9 cellular contexts compared by ENCODE assay signal in the genomic region with DNA sequence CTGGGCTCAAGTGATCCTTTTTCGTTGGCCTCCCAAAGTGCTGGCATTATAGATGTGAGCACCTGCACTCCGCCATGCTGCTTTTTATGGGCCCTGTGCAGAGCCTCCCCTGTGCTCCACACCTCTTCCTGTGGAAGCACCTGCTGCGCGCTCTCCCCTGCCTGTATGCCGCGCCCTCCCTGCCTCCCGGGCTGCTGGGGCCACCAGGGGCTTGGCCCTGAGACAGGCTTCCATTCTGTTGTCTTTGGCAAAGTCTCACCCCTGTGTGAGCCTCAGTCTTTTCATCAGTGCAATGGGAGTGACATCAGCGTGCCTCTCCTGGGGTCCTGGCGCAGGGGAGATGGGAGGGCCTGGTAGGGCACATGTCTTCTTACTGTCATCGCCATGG. TPM values are rescaled to one million over a fixed set of nuclear protein-coding genes. Genes with fewer than 3 reads are reported as not detected.
A peak's percentile ranks its signal among the peaks of the same experiment; 100 is the strongest.
DNase-seq lines count a peak whose midpoint lies in the region; ATAC-seq, FAIRE-seq and TF ChIP-seq lines count a peak whose summit lies in the region.
"Had no signal": no experiment of that assay in that cellular context is flagged by ENCODE, and none has a peak within 500 bp of the region (broad histone marks: within the 10 kb centered on the region; RNA-seq: fewer than 3 reads in every experiment).

No MANE protein-coding gene starts in this region.

- no peak for ATAC-seq in activated CD8-positive, alpha-beta memory T cell treated with anti-CD3 and anti-CD28 coated beads, Interleukin-2, amount 10 ng/mL, durations not matched to agents 7 days and 5 days
- ATAC-seq in activated T-cell treated with anti-CD3 and anti-CD28 coated beads, Interleukin-2, amount 50 U/mL, for 72 hours (replicated peaks in 1 of 2), result no peak
- ATAC-seq in GM19467 (IDR thresholded peaks at IDR 0.05; ENCODE audit: unreplicated experiment), result no peak

- DNase-seq in activated CD8-positive, alpha-beta memory T cell treated with anti-CD3 and anti-CD28 coated beads, Interleukin-2, amount 10 ng/mL, durations not matched to agents 7 days and 5 days, result peak; percentile 62
- DNase-seq in activated CD8-positive, alpha-beta memory T cell treated with anti-CD3 and anti-CD28 coated beads, Interleukin-2, amount 50 U/mL, for 4 hours, result no peak
- no peak for DNase-seq in activated T-cell treated with anti-CD3 and anti-CD28 coated beads, Interleukin-2, amount 50 U/mL, for 72 hours
- DNase-seq in testis (no peak), GM19239 (ENCODE audit: insufficient read length, low spot score) (no peak), H54 (ENCODE audit: insufficient read length, low spot score) (no peak)

- no peak for FAIRE-seq in GM19239 (lab: Jason Lieb, UNC)
- FAIRE-seq in H54 (lab: Jason Lieb, UNC), result no peak

- 62 to 65% methylated on average over 8 to 10 of the region's 10 CpGs for WGBS in testis, 2 donors

- TF ChIP-seq POLR2A in testis (IDR thresholded peaks at IDR 0.05), result no peak
- no peak for TF ChIP-seq POLR2A in H54 (IDR thresholded peaks at IDR 0.05; ENCODE audit: low read depth, low read length)

- intact Hi-C loops in testis (cut with DNase I; ENCODE audit: low total_unique reads), result no loop called here

- H3K9me3 Mint-ChIP-seq in activated CD8-positive, alpha-beta memory T cell treated with anti-CD3 and anti-CD28 coated beads, Interleukin-2, amount 10 ng/mL, durations not matched to agents 7 days and 5 days (ENCODE audit: low read depth), result no peaks in the 10 kb centered on the region
- H3K9me3 Mint-ChIP-seq in activated T-cell treated with anti-CD3 and anti-CD28 coated beads, Interleukin-2, amount 50 U/mL, for 72 hours, result no peaks in the 10 kb centered on the region

- H3K27me3 Mint-ChIP-seq in activated CD8-positive, alpha-beta memory T cell treated with anti-CD3 and anti-CD28 coated beads, Interleukin-2, amount 10 ng/mL, durations not matched to agents 7 days and 5 days, result no peaks in the 10 kb centered on the region
- H3K27me3 Mint-ChIP-seq in activated T-cell treated with anti-CD3 and anti-CD28 coated beads, Interleukin-2, amount 50 U/mL, for 72 hours (ENCODE audit: low read depth), result no peaks in the 10 kb centered on the region

- no peaks in the 10 kb centered on the region for H3K27me3 ChIP-seq in iPS-20b (ENCODE audit: insufficient read depth, low read length)
- H3K27me3 ChIP-seq in testis, result no peaks in the 10 kb centered on the region

- CTCF ChIA-PET in activated CD8-positive, alpha-beta memory T cell treated with anti-CD3 and anti-CD28 coated beads, Interleukin-2, amount 10 ng/mL, durations not matched to agents 7 days and 5 days (lab: Charles Lee), result interaction anchor here (0.6 to 5.1 kb wide), 3 partner anchors 30 to 517 kb away, joined by 3 to 40 read pairs (median 3); no protein-coding TSS in a partner anchor

- H3K9me3 ChIP-seq in iPS-20b (ENCODE audit: insufficient read depth, low read depth, low read length) (no peaks in the 10 kb centered on the region), testis (no peaks in the 10 kb centered on the region)

- H3K27ac ChIP-seq in iPS-20b (ENCODE audit: low read length), result no peak overlapping the region
- peak overlapping the region; percentile 93 to 99 for H3K27ac ChIP-seq in testis

- peak overlapping the region; percentile 88 for H3K4me3 ChIP-seq in iPS-20b (ENCODE audit: low read length)
- peak overlapping the region; percentile 68 to 71 for H3K4me3 ChIP-seq in testis

- peaks cover 44% of the 10 kb centered on the region for H3K4me1 Mint-ChIP-seq in activated CD8-positive, alpha-beta memory T cell treated with anti-CD3 and anti-CD28 coated beads, Interleukin-2, amount 10 ng/mL, durations not matched to agents 7 days and 5 days
- H3K4me1 Mint-ChIP-seq in activated T-cell treated with anti-CD3 and anti-CD28 coated beads, Interleukin-2, amount 50 U/mL, for 72 hours (ENCODE audit: low read depth), result peaks cover 59% of the 10 kb centered on the region

- H3K4me1 ChIP-seq in iPS-20b (ENCODE audit: insufficient read depth, low read length) (peaks cover 5% of the 10 kb centered on the region), testis (peaks cover 40% of the 10 kb centered on the region)

- no peak for TF ChIP-seq CTCF in testis (IDR thresholded peaks at IDR 0.05)

- H3K36me3 ChIP-seq in iPS-20b (ENCODE audit: insufficient read depth, low read depth, low read length) (peaks cover 38% of the 10 kb centered on the region), testis (ENCODE audit: low read depth, missing control alignments) (no peaks in the 10 kb centered on the region)

- peak overlapping the region; percentile 74 for H3K4me3 Mint-ChIP-seq in activated CD8-positive, alpha-beta memory T cell treated with anti-CD3 and anti-CD28 coated beads, Interleukin-2, amount 10 ng/mL, durations not matched to agents 7 days and 5 days
- H3K4me3 Mint-ChIP-seq in activated T-cell treated with anti-CD3 and anti-CD28 coated beads, Interleukin-2, amount 50 U/mL, for 72 hours, result peak overlapping the region; percentile 88 to 91

- H3K36me3 Mint-ChIP-seq in activated CD8-positive, alpha-beta memory T cell treated with anti-CD3 and anti-CD28 coated beads, Interleukin-2, amount 10 ng/mL, durations not matched to agents 7 days and 5 days, result peaks cover 31% of the 10 kb centered on the region
- peaks cover 10 to 18% of the 10 kb centered on the region in 2 donors for H3K36me3 Mint-ChIP-seq in activated T-cell treated with anti-CD3 and anti-CD28 coated beads, Interleukin-2, amount 50 U/mL, for 72 hours (ENCODE audit: insufficient read depth in 2 of 2)

- peak overlapping the region; percentile 88 for H3K27ac Mint-ChIP-seq in activated CD8-positive, alpha-beta memory T cell treated with anti-CD3 and anti-CD28 coated beads, Interleukin-2, amount 10 ng/mL, durations not matched to agents 7 days and 5 days
- peak overlapping the region; percentile 87 for H3K27ac Mint-ChIP-seq in activated T-cell treated with anti-CD3 and anti-CD28 coated beads, Interleukin-2, amount 50 U/mL, for 72 hours

- peak overlapping the region; percentile 93; the same call in 1 of the 2 replicates for H3K9ac ChIP-seq in iPS-20b (ENCODE audit: low read depth, low read length)

RNA-seq across cellular contexts. Expression of a gene that starts 1.3 kb away (rescaled TPM):
- total RNA-seq in activated CD8-positive, alpha-beta memory T cell treated with anti-CD3 and anti-CD28 coated beads, Interleukin-2, amount 10 ng/mL, durations not matched to agents 7 days and 5 days, result 10 to 100 TPM; 54.7 to 60.3 TPM
- total RNA-seq in activated T-cell treated with anti-CD3 and anti-CD28 coated beads, Interleukin-2, amount 50 U/mL, for 72 hours, result 10 to 100 TPM; 59.8 to 69.1 TPM
- total RNA-seq in testis, result 100 to 1,000 TPM; 111 to 128 TPM
- 51.6 TPM for polyA plus RNA-seq in testis (ENCODE audit: insufficient read depth, low read depth, low replicate concordance)

RNA-seq across cellular contexts. Expression of a gene that starts 7.5 kb away (rescaled TPM):
- 100 to 1,000 TPM; 189 to 210 TPM for total RNA-seq in activated CD8-positive, alpha-beta memory T cell treated with anti-CD3 and anti-CD28 coated beads, Interleukin-2, amount 10 ng/mL, durations not matched to agents 7 days and 5 days
- 100 to 1,000 TPM; 400 to 456 TPM for total RNA-seq in activated T-cell treated with anti-CD3 and anti-CD28 coated beads, Interleukin-2, amount 50 U/mL, for 72 hours
- total RNA-seq in testis, result 100 to 1,000 TPM; 621 to 661 TPM
- 483 TPM for polyA plus RNA-seq in testis (ENCODE audit: insufficient read depth, low read depth, low replicate concordance)

RNA-seq across cellular contexts. Expression of a gene that starts 9.1 kb away (rescaled TPM):
- not detected for total RNA-seq in activated CD8-positive, alpha-beta memory T cell treated with anti-CD3 and anti-CD28 coated beads, Interleukin-2, amount 10 ng/mL, durations not matched to agents 7 days and 5 days
- not detected for total RNA-seq in activated T-cell treated with anti-CD3 and anti-CD28 coated beads, Interleukin-2, amount 50 U/mL, for 72 hours
- 1 to 10 TPM; 1.5 to 2.9 TPM for total RNA-seq in testis
- polyA plus RNA-seq in testis (ENCODE audit: insufficient read depth, low read depth, low replicate concordance), result 0.61 TPM
- total RNA-seq: lung microvascular endothelial cell had no signal

RNA-seq across cellular contexts. Expression of a gene that starts 28.2 kb away (rescaled TPM):
- 10 to 100 TPM; 73.3 to 88.6 TPM for total RNA-seq in activated CD8-positive, alpha-beta memory T cell treated with anti-CD3 and anti-CD28 coated beads, Interleukin-2, amount 10 ng/mL, durations not matched to agents 7 days and 5 days
- 10 to 100 TPM; 72.3 to 75.4 TPM for total RNA-seq in activated T-cell treated with anti-CD3 and anti-CD28 coated beads, Interleukin-2, amount 50 U/mL, for 72 hours
- total RNA-seq in testis, result 10 to 100 TPM; 38.2 to 42.4 TPM
- 30.3 TPM for polyA plus RNA-seq in testis (ENCODE audit: insufficient read depth, low read depth, low replicate concordance)

RNA-seq across cellular contexts. Expression of a gene that starts 35.1 kb away (rescaled TPM):
- 100 to 1,000 TPM; 190 to 221 TPM for total RNA-seq in activated CD8-positive, alpha-beta memory T cell treated with anti-CD3 and anti-CD28 coated beads, Interleukin-2, amount 10 ng/mL, durations not matched to agents 7 days and 5 days
- 100 to 1,000 TPM; 169 to 201 TPM for total RNA-seq in activated T-cell treated with anti-CD3 and anti-CD28 coated beads, Interleukin-2, amount 50 U/mL, for 72 hours
- total RNA-seq in testis, result 100 to 1,000 TPM; 104 to 166 TPM
- polyA plus RNA-seq in testis (ENCODE audit: insufficient read depth, low read depth, low replicate concordance), result 94.5 TPM
